In the genomic region with DNA sequence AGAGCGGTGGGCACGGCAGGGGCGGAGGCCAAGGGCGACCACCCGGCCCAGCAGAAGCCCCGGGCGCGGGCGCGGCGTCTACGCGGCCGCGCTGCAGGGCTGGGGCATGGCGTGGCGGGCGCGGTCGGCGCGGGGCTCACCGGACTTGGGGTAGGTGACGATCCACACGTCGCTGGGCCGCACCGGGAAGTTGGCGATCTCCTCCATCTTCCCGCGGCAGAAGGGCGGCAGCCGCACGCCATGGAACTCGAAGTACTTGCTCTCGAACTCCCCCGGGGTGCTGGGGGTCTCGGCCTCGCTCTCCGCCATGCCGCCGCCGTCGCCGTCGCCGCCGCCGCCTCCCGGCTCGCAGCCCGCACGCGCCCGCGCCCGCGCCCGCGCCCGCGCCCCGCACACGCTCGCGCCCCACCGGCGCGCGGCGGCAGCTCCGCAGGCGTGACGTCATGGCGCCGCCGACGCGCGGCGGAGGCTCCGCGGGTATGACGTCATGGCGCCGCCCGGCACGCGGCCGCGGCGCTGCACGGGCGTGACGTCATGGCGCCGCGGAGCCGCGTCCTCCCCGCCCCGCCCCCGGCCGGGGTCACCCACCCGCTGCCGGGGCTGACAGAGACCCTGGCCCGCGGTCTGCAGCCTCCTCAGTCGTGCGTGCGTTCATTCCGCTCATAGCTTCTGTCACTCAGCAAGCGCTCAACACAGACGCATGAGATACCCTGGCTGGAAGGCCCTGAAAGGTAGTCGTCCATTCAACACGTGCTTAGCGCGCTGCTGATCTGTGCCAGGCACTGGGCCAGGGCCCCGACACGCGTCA, we compare ENCODE assay signal across 8 cellular contexts. TPM values are rescaled to one million over a fixed set of nuclear protein-coding genes. Genes with fewer than 3 reads are reported as not detected.
DNase-seq lines count a peak whose midpoint lies in the region; ATAC-seq and TF ChIP-seq lines count a peak whose summit lies in the region.

A gene with protein sequence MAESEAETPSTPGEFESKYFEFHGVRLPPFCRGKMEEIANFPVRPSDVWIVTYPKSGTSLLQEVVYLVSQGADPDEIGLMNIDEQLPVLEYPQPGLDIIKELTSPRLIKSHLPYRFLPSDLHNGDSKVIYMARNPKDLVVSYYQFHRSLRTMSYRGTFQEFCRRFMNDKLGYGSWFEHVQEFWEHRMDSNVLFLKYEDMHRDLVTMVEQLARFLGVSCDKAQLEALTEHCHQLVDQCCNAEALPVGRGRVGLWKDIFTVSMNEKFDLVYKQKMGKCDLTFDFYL (minus strand): TSS at position 440 of the 808 bp plus-strand sequence. CDS start 131 bp downstream, at position 309.

- H3K9me3 Mint-ChIP-seq in nephron progenitor cell = peaks cover 9% of the 10 kb centered on the region

- H3K27ac Mint-ChIP-seq in nephron progenitor cell = peak within 1 kb of the TSS; percentile 25

- TF ChIP-seq CTCF in dorsolateral prefrontal cortex (IDR thresholded peaks at IDR 0.05 in 54 of 56, conservative IDR thresholded peaks at IDR 0.05 in 2 of 56; ENCODE audit: low read depth in 1 of 56, partially characterized antibody in 56 of 56) (no peak), nephron progenitor cell (IDR thresholded peaks at IDR 0.05) (no peak)

- intact Hi-C loops in dorsolateral prefrontal cortex (cut with DNase I) = no loop called here

- peaks cover 67% of the 10 kb centered on the region for H3K27me3 Mint-ChIP-seq in nephron progenitor cell (ENCODE audit: low read depth, poor library complexity)

- ATAC-seq in HG02870 (IDR thresholded peaks at IDR 0.05; ENCODE audit: unreplicated experiment) = no peak
- ATAC-seq in HG02610 (IDR thresholded peaks at IDR 0.05; ENCODE audit: unreplicated experiment) = no peak

- DNase-seq in DMS114 treated with DMSO at 0.1 percent for 48 hours (lab: John Stamatoyannopoulos, UW; ENCODE audit: unreplicated experiment) = peak; percentile 36
- peak; percentile 34 for DNase-seq in NCI-H2029 treated with DMSO at 0.1 percent for 48 hours (lab: John Stamatoyannopoulos, UW)
- DNase-seq in dorsolateral prefrontal cortex = peak in 7 of 10 donors; percentile 20 to 59 (median 43)
- DNase-seq in nephron progenitor cell = peak; percentile 73
- DNase-seq in HCEC 1CT = no peak
- no peak for DNase-seq in NOMO-1 treated with dmso at 0.1 percent for 144 hours (lab: John Stamatoyannopoulos, UW; ENCODE audit: unreplicated experiment)

- H3K27me3 ChIP-seq in dorsolateral prefrontal cortex = peaks cover 0 to 47% (median 10%) of the 10 kb centered on the region in 45 donors

- H3K36me3 Mint-ChIP-seq in nephron progenitor cell (ENCODE audit: low read depth) = peaks cover 3% of the 10 kb centered on the region

- H3K4me3 ChIP-seq in dorsolateral prefrontal cortex = peak within 1 kb of the TSS; percentile 14 to 72 (median 57)

- peak within 1 kb of the TSS in 37 of 59 donors; percentile 4 to 82 (median 57) for H3K27ac ChIP-seq in dorsolateral prefrontal cortex

- peaks cover 9% of the 10 kb centered on the region for H3K4me1 Mint-ChIP-seq in nephron progenitor cell

- H3K4me3 Mint-ChIP-seq in nephron progenitor cell = peak within 1 kb of the TSS; percentile 81

RNA-seq across cellular contexts. Expression of the gene that starts here (rescaled TPM):
- 100 to 1,000 TPM in 109 of 120 experiments, 10 to 100 TPM in 11; 42.4 to 278 (median 186) TPM for total RNA-seq in dorsolateral prefrontal cortex

Comparison
In these comparisons a context has a peak if more than half of its experiments do, and no peak if none do; other contexts are left out.
1. DNase-seq: peak in DMS114 treated with DMSO at 0.1 percent for 48 hours (single experiment), NCI-H2029 treated with DMSO at 0.1 percent for 48 hours (single experiment), dorsolateral prefrontal cortex (7 of 10) and nephron progenitor cell (single experiment); none in HCEC 1CT (single experiment) and NOMO-1 treated with dmso at 0.1 percent for 144 hours (single experiment).